In the genomic region with DNA sequence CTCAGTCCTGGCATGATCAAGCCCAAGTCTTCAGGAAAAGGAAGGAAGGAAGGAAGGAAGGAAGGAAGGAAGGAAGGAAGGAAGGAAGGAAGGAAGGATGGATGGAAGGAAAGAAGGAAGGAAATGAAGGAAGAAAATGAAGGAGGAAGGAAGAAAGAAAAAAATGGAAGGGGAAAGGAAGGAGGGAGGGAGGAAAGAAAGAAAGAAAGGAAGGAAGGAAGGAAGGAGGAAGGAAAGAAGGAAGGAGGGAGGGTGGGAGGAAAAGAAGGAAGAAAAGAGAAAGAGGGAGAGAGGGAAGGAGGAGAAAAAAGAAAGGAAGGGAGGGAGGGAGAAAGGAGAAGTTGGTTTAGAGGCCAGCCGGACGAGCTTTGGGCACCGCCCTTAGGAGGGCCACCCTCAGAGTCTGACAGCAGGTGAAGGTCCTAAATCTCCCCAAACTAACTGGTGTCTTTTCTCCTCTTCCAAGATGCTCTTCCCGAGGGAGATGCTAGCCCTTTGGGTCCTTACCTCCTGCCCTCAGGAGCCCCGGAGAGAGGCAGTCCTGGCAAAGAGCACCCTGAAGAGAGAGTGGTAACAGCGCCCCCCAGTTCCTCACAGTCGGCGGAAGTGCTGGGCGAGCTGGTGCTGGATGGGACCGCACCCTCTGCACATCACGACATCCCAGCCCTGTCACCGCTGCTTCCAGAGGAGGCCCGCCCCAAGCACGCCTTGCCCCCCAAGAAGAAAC, we compare ENCODE assay signal across 18 cellular contexts.
DNase-seq lines count a peak whose midpoint lies in the region; ATAC-seq, FAIRE-seq and TF ChIP-seq lines count a peak whose summit lies in the region.
"Had no signal": no experiment of that assay in that cellular context is flagged by ENCODE, and none has a peak within 500 bp of the region (broad histone marks: within the 10 kb centered on the region; RNA-seq: fewer than 3 reads in every experiment).

No MANE protein-coding gene starts in this region.

- no peak overlapping the region for H3K18ac ChIP-seq in H9 (ENCODE audit: insufficient read length, low read depth, low read length)

- H3K4me2 ChIP-seq in BLaER1: peak overlapping the region; percentile 73
- no peak overlapping the region for H3K4me2 ChIP-seq in H9 (ENCODE audit: insufficient read depth, insufficient read length, low read length)
- no peak overlapping the region for H3K4me2 ChIP-seq in K562 (ENCODE audit: insufficient read depth, low read length)
- H3K4me2 ChIP-seq: A549, KMS-11 had no signal

- H3K4me1 ChIP-seq in BLaER1 (peaks cover 88% of the 10 kb centered on the region), H9 (ENCODE audit: insufficient read depth, low read length) (peaks cover 6% of the 10 kb centered on the region; the same call in 1 of the 2 replicates), K562 (replicated peaks in 1 of 2; ENCODE audit: control insufficient read depth in 2 of 2, insufficient read depth in 2 of 2, low read length in 2 of 2) (no peaks in the 10 kb centered on the region), upper lobe of right lung (no peaks in the 10 kb centered on the region)
- H3K4me1 ChIP-seq: A549, HAP-1 had no signal

- no peaks in the 10 kb centered on the region for H3K36me3 ChIP-seq in BLaER1
- no peaks in the 10 kb centered on the region for H3K36me3 ChIP-seq in K562 (ENCODE audit: control insufficient read depth, insufficient read depth, low read length)
- no peaks in the 10 kb centered on the region for H3K36me3 ChIP-seq in upper lobe of right lung
- H3K36me3 ChIP-seq: HAP-1 had no signal

- H3K9me3 Mint-ChIP-seq in H9: no peaks in the 10 kb centered on the region; a peak in 1 of 5 replicates
- H3K9me3 Mint-ChIP-seq: CD8-positive, alpha-beta T cell had no signal

- no peak for FAIRE-seq in K562 (lab: Jason Lieb, UNC)
- FAIRE-seq: A549, G401.6, GM12891, GM19239 had no signal

- H4K20me1 ChIP-seq in BLaER1 (no peaks in the 10 kb centered on the region), H9 (ENCODE audit: control insufficient read depth, insufficient read depth, insufficient read length) (no peaks in the 10 kb centered on the region), K562 (replicated peaks; ENCODE audit: control insufficient read depth, insufficient read depth, low read length) (no peaks in the 10 kb centered on the region)

- no peak overlapping the region for H2BK15ac ChIP-seq in H9 (ENCODE audit: low read depth, low read length)

- H3K23ac ChIP-seq in H9 (ENCODE audit: insufficient read length, low read depth, low read length): no peak overlapping the region

- H2BK120ac ChIP-seq in H9 (ENCODE audit: low read depth, low read length, poor library complexity, severe bottlenecking): no peak overlapping the region

- H3K4me3 Mint-ChIP-seq in H9: no peak overlapping the region
- H3K4me3 Mint-ChIP-seq: CD8-positive, alpha-beta T cell had no signal

- no peak overlapping the region for H4K8ac ChIP-seq in H9 (replicated peaks; ENCODE audit: insufficient read length, low read depth, low read length)

- no CpG with 5 or more reads among the region's 14 CpGs for WGBS in H9 (ENCODE audit: extremely low coverage, insufficient read length, low lambda C conversion rate)
- WGBS in K562 (ENCODE audit: insufficient coverage, low coverage, missing lambda C conversion rate): 0% methylated on average over 13 of the region's 14 CpGs

- H3K27me3 ChIP-seq in BLaER1 (no peaks in the 10 kb centered on the region), H9 (ENCODE audit: insufficient read depth, low read length) (no peaks in the 10 kb centered on the region), K562 (ENCODE audit: control insufficient read depth in 2 of 2, insufficient read depth in 2 of 2, low read length in 2 of 2) (peaks cover 0 to 10% of the 10 kb centered on the region in 2 experiments; a peak in 4 of 5 replicates), upper lobe of right lung (no peaks in the 10 kb centered on the region)

- no peaks in the 10 kb centered on the region for H3K79me2 ChIP-seq in H9 (ENCODE audit: insufficient read depth, low read length)
- no peaks in the 10 kb centered on the region for H3K79me2 ChIP-seq in K562 (ENCODE audit: control insufficient read depth, insufficient read depth, low read length)

- no peak overlapping the region; a peak in 1 of 7 replicates for H3K27ac Mint-ChIP-seq in H9
- H3K27ac Mint-ChIP-seq: CD8-positive, alpha-beta T cell had no signal

- TF ChIP-seq CTCF in H9 (conservative IDR thresholded peaks at IDR 0.05) (no peak; the same call in 2 of the 3 replicates), K562 (IDR thresholded peaks at IDR 0.05 in 2 of 3, conservative IDR thresholded peaks at IDR 0.05 in 1 of 3; ENCODE audit: insufficient read depth in 2 of 3, low read depth in 1 of 3, low read length in 3 of 3) (no peak), upper lobe of right lung (IDR thresholded peaks at IDR 0.05) (no peak)

- no peak overlapping the region for H3K4ac ChIP-seq in H9 (ENCODE audit: low read depth, low read length)

- no peak for TF ChIP-seq RAD21 in K562 (CRISPR knock-in tag; conservative IDR thresholded peaks at IDR 0.05 in 1 of 2, IDR thresholded peaks at IDR 0.05 in 1 of 2)

- H3K36me3 Mint-ChIP-seq in H9 (ENCODE audit: insufficient read depth in 1 of 3, low read depth in 3 of 3): no peaks in the 10 kb centered on the region
- H3K36me3 Mint-ChIP-seq: CD8-positive, alpha-beta T cell had no signal

- intact Hi-C loops in K562 (cut with micrococcal nuclease) (no loop called here), upper lobe of right lung (cut with DNase I) (no loop called here)

- peak; percentile 39 for DNase-seq in H9
- no peak for DNase-seq in K562 (ENCODE audit: extremely low read depth in 1 of 4, low spot score in 3 of 4)
- no peak for DNase-seq in upper lobe of right lung
- no peak for DNase-seq in NCI-H69 (lab: John Stamatoyannopoulos, UW)
- DNase-seq in pons (ENCODE audit: low spot score): no peak
- no peak for DNase-seq in hypothalamus (lab: John Stamatoyannopoulos, UW)
- DNase-seq: AML-193; CD8-positive, alpha-beta T cell; COR-L47; GM23248 had no signal

- in situ Hi-C loops in K562 (cut with MboI): no loop called here

- no peaks in the 10 kb centered on the region for H3K23me2 ChIP-seq in H9 (ENCODE audit: insufficient read length, low read depth, low read length, poor library complexity, severe bottlenecking)

- peak; percentile 33; the same call in 1 of the 3 replicates for ATAC-seq in K562
- peak; percentile 19 for ATAC-seq in upper lobe of right lung
- ATAC-seq: A549; CD8-positive, alpha-beta T cell had no signal

- H3K9ac ChIP-seq in BLaER1 (no peak overlapping the region), H9 (ENCODE audit: extremely low read depth, insufficient read length, low read length) (no peak overlapping the region), K562 (ENCODE audit: insufficient read depth in 1 of 2, low read depth in 2 of 2, low read length in 2 of 2) (no peak overlapping the region)
- H3K9ac ChIP-seq: GM23248, KMS-11 had no signal

- no peak overlapping the region for H3T11ph ChIP-seq in H9 (ENCODE audit: low read length)

- TF ChIP-seq POLR2A in K562 (conservative IDR thresholded peaks at IDR 0.05): no peak

- no peak overlapping the region for H2AK5ac ChIP-seq in H9 (ENCODE audit: insufficient read length, low read length)

- CTCF ChIA-PET in K562 (lab: Yijun Ruan, JAX; ENCODE audit: low intra/inter-chr PET ratio): no interaction called here

- H2BK12ac ChIP-seq in H9 (ENCODE audit: insufficient read length, low read depth, low read length): no peak overlapping the region

- no peak overlapping the region for H4K5ac ChIP-seq in H9 (ENCODE audit: insufficient read length, low read depth, low read length)

- H3K4me3 ChIP-seq in BLaER1 (no peak overlapping the region), K562 (no peak overlapping the region), upper lobe of right lung (no peak overlapping the region)
- H3K4me3 ChIP-seq: A549, GM23248, HAP-1 had no signal

- H2AFZ ChIP-seq in H9 (ENCODE audit: low read length): no peak overlapping the region
- no peak overlapping the region for H2AFZ ChIP-seq in K562 (ENCODE audit: low read depth, low read length)
- H2AFZ ChIP-seq: GM23248 had no signal

- no peaks in the 10 kb centered on the region for H3K9me1 ChIP-seq in K562 (ENCODE audit: control insufficient read depth, insufficient read depth, low read length)

- no TSS peak for BruUV-seq in K562 (replicated peaks; lab: Mats Ljungman, UMichigan)

- H2BK20ac ChIP-seq in H9 (ENCODE audit: low read depth, low read length, poor library complexity, severe bottlenecking): no peak overlapping the region

- POLR2A ChIA-PET in K562 (lab: Yijun Ruan, JAX): no interaction called here

- H2BK5ac ChIP-seq in H9 (ENCODE audit: insufficient read length, low read length): no peak overlapping the region

- no peaks in the 10 kb centered on the region for H3K79me1 ChIP-seq in H9 (ENCODE audit: insufficient read depth, low read depth, low read length, poor library complexity, severe bottlenecking)

- no peak overlapping the region for H3K56ac ChIP-seq in H9 (ENCODE audit: insufficient read length, low read depth, low read length)

- H3K27ac ChIP-seq in BLaER1 (peak overlapping the region; percentile 65), H9 (ENCODE audit: insufficient read length, low read depth, low read length) (no peak overlapping the region), K562 (ENCODE audit: extremely low read depth, low read depth, low read length) (no peak overlapping the region), upper lobe of right lung (no peak overlapping the region)
- H3K27ac ChIP-seq: 22Rv1, A549, GM23248, KMS-11 had no signal

- no peak overlapping the region for H3K14ac ChIP-seq in H9 (ENCODE audit: insufficient read depth, low read length)

- TF ChIP-seq EP300 in K562 (IDR thresholded peaks at IDR 0.05; ENCODE audit: low read length): no peak

- H3K9me3 ChIP-seq in BLaER1 (no peaks in the 10 kb centered on the region), H9 (ENCODE audit: control insufficient read depth, low read depth, low read length) (no peaks in the 10 kb centered on the region), K562 (replicated peaks; ENCODE audit: control insufficient read depth, insufficient read depth, low read depth, low read length) (no peaks in the 10 kb centered on the region), upper lobe of right lung (no peaks in the 10 kb centered on the region)
- H3K9me3 ChIP-seq: A549, HAP-1 had no signal

- peaks cover 25 to 26% of the 10 kb centered on the region in 2 experiments for H3K4me1 Mint-ChIP-seq in H9

- peaks cover 6% of the 10 kb centered on the region for H3K27me3 Mint-ChIP-seq in H9 (ENCODE audit: low read depth)

- H4K91ac ChIP-seq in H9 (ENCODE audit: insufficient read length, low read depth, low read length): no peak overlapping the region
